ENCODE assay signal across 11 cellular contexts in the genomic region with DNA sequence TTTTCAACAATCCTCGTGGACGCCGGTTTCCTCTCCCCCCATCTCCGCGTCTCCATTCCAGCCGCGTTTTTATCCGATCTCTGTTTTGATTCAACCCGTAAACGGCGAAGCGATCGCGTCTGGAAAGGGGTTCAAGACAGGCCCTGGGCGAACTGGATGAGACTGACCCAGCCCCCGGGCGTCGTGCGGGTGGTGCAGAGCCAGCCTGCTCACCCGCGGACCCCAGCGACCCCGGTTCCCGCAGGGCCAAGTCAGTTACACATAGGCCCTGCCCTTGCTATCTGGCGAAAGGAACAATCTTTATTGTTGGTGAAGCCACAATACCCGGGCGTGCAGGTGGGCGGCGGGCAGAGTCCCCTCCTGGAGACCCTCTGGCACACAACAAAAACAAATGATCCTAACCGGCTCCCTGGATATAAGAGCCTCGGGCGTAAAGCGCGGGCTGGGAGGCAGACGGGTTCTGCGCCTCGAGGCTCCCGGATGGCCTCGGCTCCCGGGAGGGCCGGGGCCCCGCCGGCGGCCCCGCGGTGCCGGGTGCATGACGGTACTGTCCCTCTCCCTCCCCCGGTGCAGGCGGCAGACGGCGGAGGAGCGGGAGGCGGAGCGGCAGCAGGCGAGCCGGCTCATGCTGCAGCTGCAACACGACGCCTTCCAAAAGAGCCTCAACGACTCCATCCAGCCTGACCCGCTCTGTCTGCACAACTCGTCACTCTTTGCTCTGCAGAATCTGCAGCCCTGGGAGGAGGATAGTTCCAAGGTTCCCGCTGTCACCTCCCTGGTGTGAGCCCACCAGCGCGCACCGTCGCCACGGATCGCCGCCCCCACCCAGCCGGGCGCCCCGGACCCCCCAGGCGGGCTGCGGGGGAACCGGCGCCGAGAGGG. TPM values are rescaled to one million over a fixed set of nuclear protein-coding genes. Genes with fewer than 3 reads are reported as not detected.
DNase-seq lines count a peak whose midpoint lies in the region; ATAC-seq, FAIRE-seq and TF ChIP-seq lines count a peak whose summit lies in the region.
"Had no signal": no experiment of that assay in that cellular context is flagged by ENCODE, and none has a peak within 500 bp of the region (broad histone marks: within the 10 kb centered on the region; RNA-seq: fewer than 3 reads in every experiment).

No MANE protein-coding gene starts in this region.

- no peak for FAIRE-seq in kidney (lab: Jason Lieb, UNC)
- FAIRE-seq: endometrium had no signal

- WGBS in heart right ventricle, 2 donors, result 1% methylated on average over 75 to 78 of the region's 78 CpGs

- DNase-seq in heart right ventricle, result no peak
- no peak for DNase-seq in left ventricle myocardium superior
- peak; percentile 11 to 24 for DNase-seq in activated CD4-positive, alpha-beta T cell treated with anti-CD3 and anti-CD28 coated beads, Interleukin-2, amount 50 U/mL, for 48 hours
- DNase-seq in kidney, result peak; percentile 59
- no peak for DNase-seq in HPDE6-E6E7 (ENCODE audit: extremely low spot score)

- H3K4me3 ChIP-seq in heart right ventricle, result peak overlapping the region in 7 of 10 donors; percentile 14 to 39 (median 32)
- no peak overlapping the region for H3K4me3 ChIP-seq in kidney (ENCODE audit: low read length in 2 of 2)
- H3K4me3 ChIP-seq: right lobe of liver had no signal

- H3K4me1 ChIP-seq in heart right ventricle (peaks cover 8 to 72% (median 60%) of the 10 kb centered on the region in 9 donors), kidney (ENCODE audit: control insufficient read depth in 1 of 2, insufficient read depth in 1 of 2, low read depth in 1 of 2, low read length in 2 of 2) (no peaks in the 10 kb centered on the region)

- intact Hi-C loops in heart right ventricle (cut with DNase I) (no loop called here), left ventricle myocardium superior (cut with micrococcal nuclease) (no loop called here), kidney (cut with DNase I) (no loop called here)

- H3K36me3 ChIP-seq in heart right ventricle (no peaks in the 10 kb centered on the region), kidney (ENCODE audit: control insufficient read depth in 1 of 2, insufficient read depth in 2 of 2, low read length in 2 of 2) (no peaks in the 10 kb centered on the region)
- H3K36me3 ChIP-seq: right lobe of liver had no signal

- TF ChIP-seq CTCF in heart right ventricle (IDR thresholded peaks at IDR 0.05) (no peak), kidney (IDR thresholded peaks at IDR 0.05; ENCODE audit: borderline replicate concordance, extremely low read depth, insufficient read depth) (no peak)

- peaks cover 82 to 100% (median 100%) of the 10 kb centered on the region in 7 donors for H3K27me3 ChIP-seq in heart right ventricle

- H3K27ac ChIP-seq in heart right ventricle, result no peak overlapping the region
- H3K27ac ChIP-seq in kidney (ENCODE audit: low read depth in 2 of 2, low read length in 2 of 2), result no peak overlapping the region
- H3K27ac ChIP-seq: HL-60, right lobe of liver had no signal

- ATAC-seq in heart right ventricle (no peak), left ventricle myocardium superior (no peak), GM18502 (IDR thresholded peaks at IDR 0.05; ENCODE audit: poor library complexity, unreplicated experiment) (no peak), HG03108 (IDR thresholded peaks at IDR 0.05; ENCODE audit: unreplicated experiment) (no peak), HG03175 (IDR thresholded peaks at IDR 0.05; ENCODE audit: unreplicated experiment) (no peak)

- no peaks in the 10 kb centered on the region for H3K9me3 ChIP-seq in heart right ventricle
- no peaks in the 10 kb centered on the region for H3K9me3 ChIP-seq in kidney (ENCODE audit: control insufficient read depth in 1 of 2, low read length in 2 of 2)
- H3K9me3 ChIP-seq: right lobe of liver had no signal

- H3K9ac ChIP-seq in kidney (ENCODE audit: low read length in 2 of 2), result no peak overlapping the region

RNA-seq across cellular contexts. Expression of gene TLX3, which starts 2.0 kb away (rescaled TPM):
- not detected for total RNA-seq in heart right ventricle
- polyA plus RNA-seq in heart right ventricle, result not detected
- total RNA-seq in left ventricle myocardium superior, result not detected
- not detected for total RNA-seq in kidney
- polyA plus RNA-seq in kidney (ENCODE audit: insufficient read depth, low read depth, low replicate concordance), result not detected
- total RNA-seq: right lobe of liver had no signal

Comparison
In these comparisons a context has a peak if more than half of its experiments do, and no peak if none do; other contexts are left out.
1. DNase-seq: peak in activated CD4-positive, alpha-beta T cell treated with anti-CD3 and anti-CD28 coated beads, Interleukin-2, amount 50 U/mL, for 48 hours (2 of 2) and kidney (single experiment); none in heart right ventricle (0 of 2), left ventricle myocardium superior (single experiment) and HPDE6-E6E7 (single experiment).
2. H3K4me3 ChIP-seq: peak in heart right ventricle (7 of 10); none in kidney (0 of 2).